8 cellular contexts compared by ENCODE assay signal in the genomic region with DNA sequence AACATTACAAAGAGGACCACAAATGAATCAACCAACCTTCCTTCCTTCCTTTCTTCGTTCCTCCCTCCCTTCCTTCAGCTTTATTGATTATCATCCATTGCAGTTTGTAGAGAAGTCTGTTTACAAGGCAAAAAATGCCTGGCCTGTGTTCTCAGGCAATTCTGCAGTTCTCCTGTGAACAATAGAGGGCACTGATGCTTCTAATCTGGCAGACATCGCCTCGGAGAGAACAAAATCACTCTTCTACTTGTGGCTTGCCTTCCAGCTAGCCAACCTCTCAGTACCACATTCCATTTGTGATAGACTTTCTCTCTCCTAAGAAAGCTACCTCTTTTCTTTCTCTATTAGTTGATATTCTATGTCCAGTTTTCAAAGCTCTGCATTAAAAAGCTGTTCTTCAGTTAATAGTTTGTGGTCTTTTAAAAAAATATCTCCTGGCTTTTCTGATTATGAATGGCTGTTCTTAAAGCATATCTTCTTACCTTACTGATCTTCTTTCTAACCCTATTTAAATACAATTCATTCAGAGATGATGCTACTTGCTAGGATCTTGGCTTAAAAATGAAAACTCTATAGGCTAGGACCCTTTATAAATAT. TPM values are rescaled to one million over a fixed set of nuclear protein-coding genes. Genes with fewer than 3 reads are reported as not detected.
DNase-seq lines count a peak whose midpoint lies in the region; ATAC-seq and TF ChIP-seq lines count a peak whose summit lies in the region.

No MANE protein-coding gene starts in this region.

- H3K4me3 ChIP-seq in GM06990 (replicated peaks; ENCODE audit: low read depth, low read length) (no peak overlapping the region), upper lobe of left lung (no peak overlapping the region)

- H3K4me3 Mint-ChIP-seq in brain = no peak overlapping the region

- ATAC-seq in HG03342 (IDR thresholded peaks at IDR 0.05; ENCODE audit: unreplicated experiment) = peak; percentile 81
- peak; percentile 49 to 59 for ATAC-seq in upper lobe of left lung (ENCODE audit: low FRiP score in 2 of 2)
- no peak for ATAC-seq in GM19328 (IDR thresholded peaks at IDR 0.05; ENCODE audit: unreplicated experiment)

- no peaks in the 10 kb centered on the region for H3K27me3 ChIP-seq in GM06990 (replicated peaks; ENCODE audit: control insufficient read depth, insufficient read depth, low read length)
- H3K27me3 ChIP-seq in upper lobe of left lung = no peaks in the 10 kb centered on the region

- H3K36me3 Mint-ChIP-seq in brain = no peaks in the 10 kb centered on the region

- H3K9me3 ChIP-seq in upper lobe of left lung = no peaks in the 10 kb centered on the region

- TF ChIP-seq EP300 in upper lobe of left lung (IDR thresholded peaks at IDR 0.05) = no peak

- no peak for TF ChIP-seq POLR2A in upper lobe of left lung (IDR thresholded peaks at IDR 0.05)

- H3K9me3 Mint-ChIP-seq in brain = no peaks in the 10 kb centered on the region

- H3K27ac Mint-ChIP-seq in brain = no peak overlapping the region

- peak; percentile 65 for TF ChIP-seq CTCF in GM06990 (IDR thresholded peaks at IDR 0.05; ENCODE audit: insufficient read depth, low read length, poor library complexity, severe bottlenecking)
- peak; percentile 71 to 77 for TF ChIP-seq CTCF in brain (conservative IDR thresholded peaks at IDR 0.05)
- TF ChIP-seq CTCF in upper lobe of left lung (IDR thresholded peaks at IDR 0.05) = peak in 4 of 6 experiments; percentile 20 to 66 (median 60)

- no peak overlapping the region for H3K27ac ChIP-seq in upper lobe of left lung

- DNase-seq in GM06990 (ENCODE audit: extremely low read depth, insufficient read length) (no peak), NCI-H460 (ENCODE audit: extremely low read depth, low read depth) (peak; percentile 61), islet precursor cell (peak; percentile 75), upper lobe of left lung (no peak)
- DNase-seq in effector CD8-positive, alpha-beta T cell (lab: John Stamatoyannopoulos, UW) = no peak

- WGBS in upper lobe of left lung, 2 donors = 3 to 6% methylated on average over 3 of the region's 3 CpGs

- H3K4me1 ChIP-seq in upper lobe of left lung = no peaks in the 10 kb centered on the region

- H3K4me1 Mint-ChIP-seq in brain = peaks cover 6% of the 10 kb centered on the region

- H3K27me3 Mint-ChIP-seq in brain = peaks cover 5% of the 10 kb centered on the region

- no peaks in the 10 kb centered on the region for H3K36me3 ChIP-seq in GM06990 (ENCODE audit: control insufficient read depth, insufficient read depth, low read length)
- H3K36me3 ChIP-seq in upper lobe of left lung = no peaks in the 10 kb centered on the region

RNA-seq across cellular contexts. Expression of gene ESRRG, which starts 26.9 kb away (rescaled TPM):
- 0.05 TPM in 1 of 2 replicates, not detected in the other for total RNA-seq in NCI-H460 (2014; rRNA removed; shearing (Covaris generic))
- not detected in 2 replicates for polyA plus RNA-seq in NCI-H460 (2014; cell fraction: nucleus; rRNA removed)
- 4.4 TPM for polyA plus RNA-seq in brain (ENCODE audit: insufficient read depth, low read depth, low replicate concordance)
- total RNA-seq in upper lobe of left lung = 1 to 10 TPM in 3 of 6 donors, under 1 TPM in 3; 0.23 to 3.2 (median 0.95) TPM

Comparison
In these comparisons a context has a peak if more than half of its experiments do, and no peak if none do; other contexts are left out.
1. DNase-seq: peak in NCI-H460 (single experiment) and islet precursor cell (single experiment); none in GM06990 (single experiment), upper lobe of left lung (0 of 2) and effector CD8-positive, alpha-beta T cell (single experiment).
2. Peak in every context shown above with its lines, with median percentiles within 50 percentile points of each other: CTCF ChIP-seq.